In the genomic region with DNA sequence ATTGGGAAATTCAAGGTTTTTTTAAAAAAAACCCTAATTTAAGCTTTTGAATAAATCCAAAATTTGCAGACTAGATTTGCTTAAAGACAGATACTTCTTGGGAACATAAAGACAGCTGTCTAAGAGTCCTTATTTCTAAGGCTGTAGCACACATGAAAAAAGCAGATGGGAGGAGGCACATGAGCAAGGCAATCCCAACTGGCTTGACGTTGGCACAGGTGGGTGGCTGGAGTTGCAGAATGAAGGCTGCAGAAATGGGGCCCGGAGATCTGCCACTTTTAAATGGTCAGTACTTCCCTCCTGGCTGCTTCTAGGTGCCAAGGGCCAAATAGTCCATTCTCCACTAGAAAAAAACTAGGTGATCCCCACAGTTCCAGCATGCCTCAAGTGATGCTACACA, we compare ENCODE assay signal across 21 cellular contexts.
"Had no signal": no experiment of that assay in that cellular context is flagged by ENCODE, and none has a peak within 500 bp of the region (broad histone marks: within the 10 kb centered on the region; RNA-seq: fewer than 3 reads in every experiment).

No MANE protein-coding gene starts in this region.

- H3K27ac Mint-ChIP-seq: mesothelial cell of epicardium had no signal

- H3K4me3 Mint-ChIP-seq: mesothelial cell of epicardium had no signal

- FAIRE-seq: colon, endothelial cell of umbilical vein, islet of Langerhans had no signal

- H3K27me3 ChIP-seq: dorsolateral prefrontal cortex, esophagus muscularis mucosa, foreskin keratinocyte, gastrocnemius medialis, heart right ventricle, left lung had no signal

- H3K4me3 ChIP-seq: coronary artery, dorsolateral prefrontal cortex, esophagus muscularis mucosa, gastrocnemius medialis, heart right ventricle, left lung, lower lobe of right lung, mucosa of descending colon had no signal

- H3K27ac ChIP-seq: coronary artery, dorsolateral prefrontal cortex, esophagus muscularis mucosa, foreskin keratinocyte, gastrocnemius medialis, heart right ventricle, left lung, lower lobe of right lung had no signal

- DNase-seq: dermis blood vessel endothelial cell; dorsolateral prefrontal cortex; effector CD4-positive, alpha-beta T cell; effector memory CD4-positive, alpha-beta T cell; foreskin keratinocyte; gastrocnemius medialis; glutamatergic neuron; heart right ventricle; hippocampal formation; left cardiac atrium; left lung; left ventricle myocardium superior; lower lobe of right lung; mesenchymal stem cell; mucosa of descending colon had no signal

- H3K9me3 ChIP-seq: esophagus muscularis mucosa, gastrocnemius medialis, heart right ventricle, left lung, lower lobe of right lung, mucosa of descending colon had no signal

- H3K4me1 ChIP-seq: foreskin keratinocyte had no signal
